9 cellular contexts compared by ENCODE assay signal in the genomic region with DNA sequence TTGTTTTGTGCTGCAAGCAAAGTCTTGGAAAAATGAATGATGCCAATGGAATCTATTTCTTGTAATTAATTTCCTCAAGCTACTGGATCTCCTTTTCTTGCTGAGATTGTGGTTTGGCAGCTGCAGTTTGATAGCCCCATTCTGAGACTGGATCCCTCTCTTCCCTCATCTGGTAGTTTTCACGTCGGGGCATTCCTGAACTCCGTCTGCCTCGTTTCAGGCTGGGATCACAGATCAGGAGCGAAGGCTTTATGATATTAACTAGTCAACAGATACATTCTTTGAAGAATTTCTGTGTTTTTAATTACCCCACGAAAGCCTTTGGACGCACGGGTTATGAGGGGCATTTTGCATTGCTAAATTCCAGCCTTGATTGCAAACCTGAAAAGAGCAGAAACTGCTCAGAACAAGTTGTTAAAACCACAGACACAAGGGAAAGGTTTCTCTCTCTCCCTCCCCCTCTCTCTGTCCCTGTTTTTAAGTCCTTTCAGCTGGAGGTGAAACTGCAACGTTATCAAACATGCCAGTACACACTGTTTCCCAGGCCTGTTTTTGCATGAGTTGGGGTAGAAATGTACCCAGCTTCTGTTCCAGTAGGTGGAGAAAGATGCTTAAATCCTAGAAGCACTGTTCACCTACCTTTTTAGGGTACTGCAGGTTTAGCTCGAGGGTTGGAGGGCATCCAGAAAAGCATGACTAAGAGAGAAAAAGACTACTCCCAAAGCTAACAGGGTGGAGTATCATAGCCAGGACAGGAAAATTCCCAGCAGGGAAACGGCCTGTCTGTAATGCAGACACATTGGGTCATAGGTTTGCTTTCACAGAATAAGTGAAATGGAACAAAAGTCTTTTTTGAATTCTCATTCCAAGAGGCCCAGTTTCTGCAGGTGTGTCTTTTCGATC.
DNase-seq lines count a peak whose midpoint lies in the region; ATAC-seq, FAIRE-seq and TF ChIP-seq lines count a peak whose summit lies in the region.
"Had no signal": no experiment of that assay in that cellular context is flagged by ENCODE, and none has a peak within 500 bp of the region (broad histone marks: within the 10 kb centered on the region; RNA-seq: fewer than 3 reads in every experiment).

No MANE protein-coding gene starts in this region.

- H3K4me1 ChIP-seq in HCT116 (ENCODE audit: control insufficient read depth in 1 of 2, insufficient read depth in 2 of 2, low read length in 2 of 2), result peaks cover 47 to 70% of the 10 kb centered on the region in 2 experiments
- peaks cover 0 to 60% of the 10 kb centered on the region in 2 donors for H3K4me1 ChIP-seq in right atrium auricular region
- peaks cover 68% of the 10 kb centered on the region for H3K4me1 ChIP-seq in stomach smooth muscle (ENCODE audit: control insufficient read depth, insufficient read depth, low read length)

- H3K4me3 ChIP-seq in HCT116 (replicated peaks in 1 of 2; ENCODE audit: low read depth in 1 of 2, low read length in 2 of 2), result peak overlapping the region; percentile 5 to 35
- no peak overlapping the region for H3K4me3 ChIP-seq in right atrium auricular region
- H3K4me3 ChIP-seq in stomach smooth muscle (ENCODE audit: low read length in 2 of 2), result peak overlapping the region in 1 of 2 donors; percentile 29

- H4K20me1 ChIP-seq in HCT116 (ENCODE audit: insufficient read depth), result no peaks in the 10 kb centered on the region

- no peaks in the 10 kb centered on the region for H3K27me3 Mint-ChIP-seq in activated naive CD4-positive, alpha-beta T cell treated with anti-CD3 and anti-CD28 coated beads for 36 hours (ENCODE audit: low read depth)
- H3K27me3 Mint-ChIP-seq: activated B cell treated with CpG ODN at 0.5 μM for 24 hours had no signal

- peak overlapping the region; percentile 87 for H3K4me2 ChIP-seq in HCT116 (ENCODE audit: low read length)

- H3K4me3 Mint-ChIP-seq in activated naive CD4-positive, alpha-beta T cell treated with anti-CD3 and anti-CD28 coated beads for 36 hours, result no peak overlapping the region
- H3K4me3 Mint-ChIP-seq: activated B cell treated with CpG ODN at 0.5 μM for 24 hours had no signal

- intact Hi-C loops in HCT116 (cut with micrococcal nuclease), result no loop called here
- intact Hi-C loops in activated naive CD4-positive, alpha-beta T cell treated with anti-CD3 and anti-CD28 coated beads for 36 hours (cut with micrococcal nuclease), result no loop called here

- POLR2A ChIA-PET in HCT116 (lab: Charles Lee), result no interaction called here

- CTCF ChIA-PET in HCT116 (lab: Charles Lee), result interaction anchor here (1.1 kb wide), 1 partner anchor 71 kb away, joined by 3 read pairs; no protein-coding TSS in a partner anchor
- CTCF ChIA-PET in activated naive CD4-positive, alpha-beta T cell treated with anti-CD3 and anti-CD28 coated beads for 36 hours (lab: Charles Lee), result no interaction called here

- H3K36me3 ChIP-seq in HCT116 (ENCODE audit: control insufficient read depth in 1 of 2, insufficient read depth in 2 of 2, low read length in 2 of 2), result no peaks in the 10 kb centered on the region
- H3K36me3 ChIP-seq in right atrium auricular region, result no peaks in the 10 kb centered on the region
- H3K36me3 ChIP-seq in stomach smooth muscle (ENCODE audit: control insufficient read depth in 2 of 2, insufficient read depth in 2 of 2, low read length in 2 of 2), result no peaks in the 10 kb centered on the region

- DNase-seq in HCT116 (ENCODE audit: low read depth, low spot score) (peak; percentile 74), right atrium auricular region (ENCODE audit: low spot score) (peak; percentile 67), GM12891 (ENCODE audit: insufficient read length, low spot score) (no peak)
- DNase-seq in activated naive CD4-positive, alpha-beta T cell treated with anti-CD3 and anti-CD28 coated beads for 36 hours, result no peak
- no peak for DNase-seq in stimulated activated CD4-positive, alpha-beta T cell treated with anti-CD3 and anti-CD28 coated beads, Interleukin-15, amount 100 ng/mL, for 24 hours
- no peak for DNase-seq in activated CD4-positive, alpha-beta T cell treated with anti-CD3 and anti-CD28 coated beads for 48 hours
- DNase-seq: activated B cell treated with CpG ODN at 0.5 μM for 24 hours had no signal

- H3K27ac Mint-ChIP-seq in activated naive CD4-positive, alpha-beta T cell treated with anti-CD3 and anti-CD28 coated beads for 36 hours, result no peak overlapping the region
- H3K27ac Mint-ChIP-seq: activated B cell treated with CpG ODN at 0.5 μM for 24 hours had no signal

- H3K79me2 ChIP-seq in HCT116 (ENCODE audit: insufficient read depth, low read length), result peaks cover 54% of the 10 kb centered on the region

- peak; percentile 70 for TF ChIP-seq RAD21 in HCT116 (IDR thresholded peaks at IDR 0.05; ENCODE audit: low read depth)

- TF ChIP-seq POLR2A in HCT116 (IDR thresholded peaks at IDR 0.05; ENCODE audit: borderline replicate concordance, extremely low read depth, insufficient read depth, insufficient read length), result no peak
- TF ChIP-seq POLR2A in GM12891 (IDR thresholded peaks at IDR 0.05; ENCODE audit: low read depth, low read length), result no peak

- H3K9ac ChIP-seq in HCT116 (ENCODE audit: low read length) (peak overlapping the region; percentile 55), stomach smooth muscle (ENCODE audit: low read length in 2 of 2) (peak overlapping the region in 1 of 2 donors; percentile 17)

- no peak overlapping the region for H2AFZ ChIP-seq in HCT116 (ENCODE audit: low read depth, low read length, poor library complexity, severe bottlenecking)

- H3K9me2 ChIP-seq in HCT116 (ENCODE audit: insufficient read depth), result no peaks in the 10 kb centered on the region

- 51 to 57% (median 52%) methylated on average over 12 of the region's 12 CpGs for WGBS in adipose tissue, 3 donors

- RAD21 ChIA-PET in HCT116 (lab: Charles Lee; ENCODE audit: low non-redundant PET in 1 of 2, low total read pairs in 2 of 2, uncharacterized antibody in 2 of 2, unreplicated experiment in 2 of 2), result interaction anchor here in 1 of 2 experiments (0.5 kb wide), 1 partner anchor 86 kb away, joined by 4 read pairs; no protein-coding TSS in a partner anchor

- peaks cover 2% of the 10 kb centered on the region for H3K4me1 Mint-ChIP-seq in activated naive CD4-positive, alpha-beta T cell treated with anti-CD3 and anti-CD28 coated beads for 36 hours (ENCODE audit: low read depth)

- H3K27ac ChIP-seq in HCT116 (ENCODE audit: low read depth, low read length) (peak overlapping the region; percentile 65), adipose tissue (ENCODE audit: low read depth, low read length) (peak overlapping the region; percentile 8), right atrium auricular region (peak overlapping the region; percentile 75 to 88), stomach smooth muscle (ENCODE audit: low read length) (peak overlapping the region; percentile 86)

- no peaks in the 10 kb centered on the region for H3K9me3 Mint-ChIP-seq in activated naive CD4-positive, alpha-beta T cell treated with anti-CD3 and anti-CD28 coated beads for 36 hours
- H3K9me3 Mint-ChIP-seq: activated B cell treated with CpG ODN at 0.5 μM for 24 hours had no signal

- no peak for TF ChIP-seq CTCF in HCT116 (IDR thresholded peaks at IDR 0.05 in 2 of 3, conservative IDR thresholded peaks at IDR 0.05 in 1 of 3; ENCODE audit: borderline replicate concordance in 1 of 3, insufficient read depth in 1 of 3, low read depth in 2 of 3, low read length in 2 of 3)
- no peak for TF ChIP-seq CTCF in right atrium auricular region (IDR thresholded peaks at IDR 0.05)

- H3K36me3 Mint-ChIP-seq in activated naive CD4-positive, alpha-beta T cell treated with anti-CD3 and anti-CD28 coated beads for 36 hours (ENCODE audit: low read depth), result no peaks in the 10 kb centered on the region

- BruUV-seq in HCT116 (replicated peaks; lab: Mats Ljungman, UMichigan), result no TSS peak

- peak; percentile 84 for ATAC-seq in HCT116

- H3K9me3 ChIP-seq in HCT116 (ENCODE audit: control insufficient read depth in 1 of 2, insufficient read depth in 1 of 2, low read depth in 1 of 2, low read length in 2 of 2), result no peaks in the 10 kb centered on the region
- no peaks in the 10 kb centered on the region for H3K9me3 ChIP-seq in right atrium auricular region
- no peaks in the 10 kb centered on the region for H3K9me3 ChIP-seq in stomach smooth muscle (ENCODE audit: control insufficient read depth in 2 of 2, low read length in 2 of 2)

- FAIRE-seq in GM12891 (lab: Jason Lieb, UNC), result no peak

- no peaks in the 10 kb centered on the region for H3K27me3 ChIP-seq in HCT116 (ENCODE audit: insufficient read depth, low read length)
- H3K27me3 ChIP-seq in right atrium auricular region, result no peaks in the 10 kb centered on the region
- no peaks in the 10 kb centered on the region for H3K27me3 ChIP-seq in stomach smooth muscle (ENCODE audit: control insufficient read depth in 1 of 2, insufficient read depth in 2 of 2, low read length in 2 of 2)

TF ChIP-seq in GM12891, 5 proteins besides CTCF, POLR2A, EP300 and RAD21:
- TF ChIP-seq PAX5 (IDR thresholded peaks at IDR 0.05; ENCODE audit: insufficient read depth, low read length, severe bottlenecking), result no peak
- TF ChIP-seq POLR2AphosphoS5 (IDR thresholded peaks at IDR 0.05; ENCODE audit: low read depth, low read length), result no peak
- no peak for TF ChIP-seq TAF1 (IDR thresholded peaks at IDR 0.05; ENCODE audit: low read depth, low read length)
- TF ChIP-seq SPI1 (IDR thresholded peaks at IDR 0.05; ENCODE audit: low read depth, low read length), result no peak
- TF ChIP-seq POU2F2 (IDR thresholded peaks at IDR 0.05; ENCODE audit: low read depth, low read length), result no peak

Comparison
In these comparisons a context has a peak if more than half of its experiments do, and no peak if none do; other contexts are left out.
1. DNase-seq: peak in HCT116 (single experiment) and right atrium auricular region (single experiment); none in activated naive CD4-positive, alpha-beta T cell treated with anti-CD3 and anti-CD28 coated beads for 36 hours (single experiment), GM12891 (single experiment), stimulated activated CD4-positive, alpha-beta T cell treated with anti-CD3 and anti-CD28 coated beads, Interleukin-15, amount 100 ng/mL, for 24 hours (single experiment) and activated CD4-positive, alpha-beta T cell treated with anti-CD3 and anti-CD28 coated beads for 48 hours (single experiment).
2. H3K27ac ChIP-seq: peak in every context shown above with its lines; median percentile 86 in stomach smooth muscle; 82 in right atrium auricular region; 65 in HCT116; 8 in adipose tissue.
3. H3K4me3 ChIP-seq: peak in HCT116 (2 of 2); none in right atrium auricular region (0 of 2).